17 cellular contexts compared by ENCODE assay signal in the genomic region with DNA sequence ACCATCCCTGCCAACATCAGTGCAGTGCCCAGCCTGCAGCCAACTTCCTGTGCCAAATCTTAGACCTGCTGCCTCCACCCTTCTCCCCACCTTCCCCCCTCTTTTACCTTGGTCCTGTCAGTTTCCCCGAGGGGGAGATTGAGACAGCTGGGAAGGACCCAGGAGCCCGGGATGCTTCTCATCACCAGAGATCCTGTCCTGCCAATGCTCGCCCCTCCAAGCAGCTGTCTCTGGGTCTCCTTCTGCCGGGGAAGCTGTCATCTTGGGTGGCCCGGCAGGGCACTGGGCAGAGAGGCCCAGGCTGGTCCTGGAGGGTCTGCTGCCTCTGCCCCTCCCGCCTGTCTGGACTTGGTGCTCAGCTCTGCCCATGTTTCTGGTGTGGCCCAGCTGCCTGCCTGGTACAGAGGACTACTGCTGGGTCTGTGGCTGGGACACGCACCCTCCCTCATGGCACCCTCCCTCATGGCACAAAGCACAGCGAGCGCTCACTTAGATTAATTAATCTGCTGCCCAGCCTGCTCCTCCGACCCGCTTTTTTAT.
"Had no signal": no experiment of that assay in that cellular context is flagged by ENCODE, and none has a peak within 500 bp of the region (broad histone marks: within the 10 kb centered on the region; RNA-seq: fewer than 3 reads in every experiment).

No MANE protein-coding gene starts in this region.

- FAIRE-seq: pancreas had no signal

- H3K36me3 ChIP-seq: brain microvascular endothelial cell, gastrocnemius medialis, heart right ventricle, lower lobe of right lung, pancreas, transverse colon had no signal

- H3K27me3 ChIP-seq: pancreas, transverse colon had no signal

- H3K4me3 ChIP-seq: gastrocnemius medialis, heart right ventricle, lower lobe of right lung, pancreas, transverse colon had no signal

- DNase-seq: activated CD4-positive, alpha-beta T cell treated with anti-CD3 and anti-CD28 coated beads, Interleukin-2, amount 50 U/mL, for 1 hour; activated CD4-positive, CD25-positive, alpha-beta regulatory T cell; activated naive CD4-positive, alpha-beta T cell; activated naive CD8-positive, alpha-beta T cell treated with anti-CD3 and anti-CD28 coated beads, Interleukin-2, amount 10 ng/mL, durations not matched to agents 7 days and 5 days; activated T-cell treated with anti-CD3 and anti-CD28 coated beads, Interleukin-2, amount 50 U/mL, for 72 hours; anterior cingulate cortex; brain microvascular endothelial cell; erythroblast; gastrocnemius medialis; heart right ventricle; left cardiac atrium; lower lobe of right lung; stimulated activated CD4-positive, alpha-beta T cell treated with anti-CD3 and anti-CD28 coated beads, Interleukin-2, amount 100 ng/mL, for 48 hours; SW 1271; transverse colon had no signal

- H3K27ac ChIP-seq: brain microvascular endothelial cell, gastrocnemius medialis, heart right ventricle, lower lobe of right lung, pancreas, transverse colon had no signal

- ATAC-seq: activated T-cell treated with anti-CD3 and anti-CD28 coated beads, Interleukin-2, amount 50 U/mL, for 72 hours; gastrocnemius medialis; heart right ventricle; left cardiac atrium; lower lobe of right lung; pancreas; stimulated activated memory B cell treated with anti-CD40 and anti-IgM and Interleukin-4, amounts not matched to agents 10 μg/mL and 1 μg/mL and 100 μg/mL, for 72 hours had no signal
